ENCODE assay signal across 20 cellular contexts in genomic region chr4:168636040-168636439, GRCh38.
DNase-seq lines count a peak whose midpoint lies in the region; ATAC-seq and TF ChIP-seq lines count a peak whose summit lies in the region.
"Had no signal": no experiment of that assay in that cellular context is flagged by ENCODE, and none has a peak within 500 bp of the region (broad histone marks: within the 10 kb centered on the region; RNA-seq: fewer than 3 reads in every experiment).

No MANE protein-coding gene starts in this region.

- ATAC-seq in heart right ventricle (no peak), Right ventricle myocardium superior (ENCODE audit: poor library complexity) (no peak), aorta (ENCODE audit: low FRiP score) (no peak)
- ATAC-seq: naive thymus-derived CD4-positive, alpha-beta T cell had no signal

- H3K36me3 ChIP-seq in heart right ventricle, result no peaks in the 10 kb centered on the region
- no peaks in the 10 kb centered on the region for H3K36me3 ChIP-seq in esophagus squamous epithelium
- H3K36me3 ChIP-seq in rectal smooth muscle tissue (ENCODE audit: control insufficient read depth, insufficient read depth, low read length), result no peaks in the 10 kb centered on the region
- H3K36me3 ChIP-seq in aorta (ENCODE audit: control insufficient read depth in 1 of 2, insufficient read depth in 2 of 2, low read length in 1 of 2), result no peaks in the 10 kb centered on the region
- H3K36me3 ChIP-seq: left lung, MG63 had no signal

- H3K4me3 ChIP-seq in heart right ventricle (no peak overlapping the region), esophagus squamous epithelium (no peak overlapping the region), rectal smooth muscle tissue (ENCODE audit: low read length) (no peak overlapping the region), aorta (ENCODE audit: low read length in 2 of 2) (no peak overlapping the region)
- H3K4me3 ChIP-seq: left lung, MG63, testis had no signal

- H3K9me3 ChIP-seq in heart right ventricle, result no peaks in the 10 kb centered on the region
- no peaks in the 10 kb centered on the region for H3K9me3 ChIP-seq in esophagus squamous epithelium
- no peaks in the 10 kb centered on the region for H3K9me3 ChIP-seq in aorta (ENCODE audit: control insufficient read depth, low read length)
- H3K9me3 ChIP-seq: left lung, MG63, testis had no signal

- TF ChIP-seq POLR2A in esophagus squamous epithelium (IDR thresholded peaks at IDR 0.05), result no peak

- no peak overlapping the region for H3K9ac ChIP-seq in rectal smooth muscle tissue (ENCODE audit: low read length)

- 80 to 86% methylated on average over 5 of the region's 5 CpGs for WGBS in heart right ventricle, 2 donors
- 81 to 89% methylated on average over 5 of the region's 5 CpGs for WGBS in esophagus squamous epithelium, 2 donors
- 39 to 45% methylated on average over 5 of the region's 5 CpGs for WGBS in aorta, 2 donors

- peaks cover 3 to 75% (median 59%) of the 10 kb centered on the region in 9 donors for H3K4me1 ChIP-seq in heart right ventricle
- H3K4me1 ChIP-seq in esophagus squamous epithelium, result peaks cover 3 to 44% (median 4%) of the 10 kb centered on the region in 3 donors
- H3K4me1 ChIP-seq in rectal smooth muscle tissue (ENCODE audit: control insufficient read depth, insufficient read depth, low read length), result peaks cover 11% of the 10 kb centered on the region
- peaks cover 1 to 11% of the 10 kb centered on the region in 2 donors for H3K4me1 ChIP-seq in aorta (ENCODE audit: control insufficient read depth in 1 of 2, insufficient read depth in 2 of 2, low read length in 2 of 2)
- H3K4me1 ChIP-seq: testis had no signal

- H3K27ac ChIP-seq in heart right ventricle (peak overlapping the region in 7 of 10 donors; percentile 59 to 92 (median 77)), esophagus squamous epithelium (peak overlapping the region in 3 of 4 donors; percentile 55 to 81 (median 57)), rectal smooth muscle tissue (ENCODE audit: low read depth, low read length) (peak overlapping the region; percentile 51), aorta (ENCODE audit: low read depth in 1 of 2, low read length in 2 of 2) (peak overlapping the region; percentile 61 to 82)
- H3K27ac ChIP-seq: testis had no signal

- H3K27me3 ChIP-seq in heart right ventricle (peaks cover 0 to 45% (median 0%) of the 10 kb centered on the region in 7 donors), esophagus squamous epithelium (peaks cover 0 to 29% (median 0%) of the 10 kb centered on the region in 4 donors), rectal smooth muscle tissue (ENCODE audit: control insufficient read depth, insufficient read depth, low read length) (no peaks in the 10 kb centered on the region), aorta (ENCODE audit: control insufficient read depth in 1 of 2, insufficient read depth in 2 of 2, low read length in 1 of 2) (peaks cover 0 to 2% of the 10 kb centered on the region in 2 donors)
- H3K27me3 ChIP-seq: MG63, testis had no signal

- no peak for DNase-seq in heart right ventricle
- no peak for DNase-seq in Right ventricle myocardium superior
- no peak for DNase-seq in esophagus squamous epithelium (lab: John Stamatoyannopoulos, UW)
- no peak for DNase-seq in aorta
- DNase-seq in NCI-H345 treated with DMSO at 0.1 percent for 48 hours (lab: John Stamatoyannopoulos, UW; ENCODE audit: unreplicated experiment), result no peak
- no peak for DNase-seq in GF-D8 (lab: John Stamatoyannopoulos, UW)
- DNase-seq in inferior parietal cortex (ENCODE audit: extremely low spot score), result no peak
- DNase-seq: ACHN; activated CD4-positive, alpha-beta T cell treated with anti-CD3 and anti-CD28 coated beads, Interleukin-2, amount 50 U/mL, for 1 hour; activated naive CD4-positive, alpha-beta T cell treated with anti-CD3 and anti-CD28 coated beads, Interleukin-2, amount 50 U/mL, for 16 hours; CD4-positive, alpha-beta memory T cell; DND-41; left lung; naive thymus-derived CD4-positive, alpha-beta T cell; NCI-H1694 treated with DMSO at 0.1 percent for 48 hours; NCI-H446; stimulated activated CD4-positive, alpha-beta T cell treated with anti-CD3 and anti-CD28 coated beads, Interleukin-2, amount 100 ng/mL, for 24 hours; testis had no signal

- intact Hi-C loops in heart right ventricle (cut with DNase I), result no loop called here
- intact Hi-C loops in Right ventricle myocardium superior (cut with DNase I), result no loop called here
- intact Hi-C loops in esophagus squamous epithelium (cut with DNase I), result no loop called here
- intact Hi-C loops in aorta (cut with DNase I), result loop anchor here (10.0 kb wide), 2 partner anchors 59 to 179 kb away; no protein-coding TSS in a partner anchor

- TF ChIP-seq CTCF in heart right ventricle (IDR thresholded peaks at IDR 0.05), result no peak
- no peak for TF ChIP-seq CTCF in esophagus squamous epithelium (IDR thresholded peaks at IDR 0.05)

Comparison
In these comparisons a context has a peak if more than half of its experiments do, and no peak if none do; other contexts are left out.
1. intact Hi-C loops: an anchor here in aorta (10.0 kb wide); none called in heart right ventricle, Right ventricle myocardium superior and esophagus squamous epithelium.